14 cellular contexts compared by ENCODE assay signal in the genomic region with DNA sequence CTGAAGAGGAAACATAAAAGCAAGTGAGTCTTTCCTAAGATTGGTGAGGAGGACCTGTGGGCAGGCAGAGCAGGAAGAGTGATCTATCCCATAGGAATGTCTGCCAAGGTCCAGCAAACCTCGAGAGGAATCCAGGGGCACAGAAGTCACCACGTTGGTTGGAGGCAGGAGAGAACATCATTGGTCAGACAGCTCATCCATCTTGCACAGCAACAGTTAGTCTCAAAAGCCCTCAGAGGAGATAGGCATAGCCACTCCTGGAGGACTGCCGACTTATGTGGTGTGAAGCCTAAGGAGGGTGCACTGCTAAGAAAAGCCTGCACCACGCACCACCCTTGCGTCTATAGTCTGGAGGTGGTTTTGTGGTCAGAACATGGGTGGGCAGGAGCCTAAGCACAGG.
DNase-seq lines count a peak whose midpoint lies in the region; ATAC-seq and TF ChIP-seq lines count a peak whose summit lies in the region.
"Had no signal": no experiment of that assay in that cellular context is flagged by ENCODE, and none has a peak within 500 bp of the region (broad histone marks: within the 10 kb centered on the region; RNA-seq: fewer than 3 reads in every experiment).

No MANE protein-coding gene starts in this region.

- H3K9ac ChIP-seq in BLaER1 (no peak overlapping the region), MM.1S (ENCODE audit: low read length) (no peak overlapping the region)

- H3K27ac ChIP-seq in BLaER1 (no peak overlapping the region), MM.1S (ENCODE audit: low read length) (no peak overlapping the region)

- no peak overlapping the region for H3K4me3 ChIP-seq in BLaER1
- H3K4me3 ChIP-seq in cardiac fibroblast (replicated peaks in 1 of 2; ENCODE audit: low read depth in 2 of 2, low read length in 2 of 2), result no peak overlapping the region
- H3K4me3 ChIP-seq in MM.1S (ENCODE audit: low read length), result no peak overlapping the region

- DNase-seq in LoVo (ENCODE audit: low spot score) (peak; percentile 66), cardiac fibroblast (ENCODE audit: low read depth in 2 of 2) (peak; percentile 81 to 83), neural crest cell (ENCODE audit: low read depth, low spot score) (no peak), MM.1S (no peak)
- DNase-seq in activated CD4-positive, CD25-positive, alpha-beta regulatory T cell treated with anti-CD3 and anti-CD28 coated beads, Interleukin-2, amount 50 U/mL, for 72 hours, result no peak
- no peak for DNase-seq in stimulated activated CD4-positive, alpha-beta T cell treated with anti-CD3 and anti-CD28 coated beads, Interleukin-12 subunit alpha, Interleukin-12 subunit beta, amount 100 ng/mL, for 4 hours
- DNase-seq: activated CD8-positive, alpha-beta memory T cell treated with anti-CD3 and anti-CD28 coated beads, Interleukin-2, amount 50 U/mL, for 4 hours; erythroblast; left ventricle myocardium superior; NCI-H526 treated with DMSO at 0.1 percent for 48 hours; retina; T-helper 1 cell had no signal

- no peaks in the 10 kb centered on the region for H3K9me2 ChIP-seq in MM.1S (replicated peaks; ENCODE audit: insufficient read depth, low read length)

- peaks cover 62% of the 10 kb centered on the region for H3K4me1 Mint-ChIP-seq in neural crest cell

- H3K36me3 ChIP-seq in BLaER1, result no peaks in the 10 kb centered on the region
- H3K36me3 ChIP-seq in MM.1S (replicated peaks; ENCODE audit: insufficient read depth, low read length), result no peaks in the 10 kb centered on the region

- ATAC-seq in HG03175 (IDR thresholded peaks at IDR 0.05; ENCODE audit: unreplicated experiment), result no peak
- ATAC-seq: left ventricle myocardium superior had no signal

- no peaks in the 10 kb centered on the region for H3K27me3 ChIP-seq in BLaER1
- no peaks in the 10 kb centered on the region for H3K27me3 ChIP-seq in MM.1S (replicated peaks; ENCODE audit: insufficient read depth, low read length)

- H3K9me3 ChIP-seq in BLaER1 (peaks cover 8% of the 10 kb centered on the region; the same call in 1 of the 2 replicates), MM.1S (replicated peaks; ENCODE audit: insufficient read depth, low read length) (no peaks in the 10 kb centered on the region)

- no peaks in the 10 kb centered on the region; the same call in 1 of the 2 replicates for H3F3A ChIP-seq in MM.1S (ENCODE audit: insufficient read depth, low read length)

- no peak overlapping the region for H3K4me3 Mint-ChIP-seq in neural crest cell

- H3K4me2 ChIP-seq in BLaER1 (peak overlapping the region; percentile 25), MM.1S (ENCODE audit: low read depth, low read length) (no peak overlapping the region)

- H3K4me1 ChIP-seq in BLaER1 (peaks cover 30% of the 10 kb centered on the region), MM.1S (ENCODE audit: low read length) (peaks cover 2% of the 10 kb centered on the region)

- H3K9me3 Mint-ChIP-seq in neural crest cell, result peaks cover 9% of the 10 kb centered on the region

- no peaks in the 10 kb centered on the region for H3K79me2 ChIP-seq in MM.1S (ENCODE audit: low read length)

- no peak for TF ChIP-seq CTCF in cardiac fibroblast (IDR thresholded peaks at IDR 0.05; ENCODE audit: low read depth, low read length)
- TF ChIP-seq CTCF in neural crest cell (conservative IDR thresholded peaks at IDR 0.05), result no peak
- no peak for TF ChIP-seq CTCF in MM.1S (IDR thresholded peaks at IDR 0.05; ENCODE audit: low read length)

- peaks cover 5% of the 10 kb centered on the region for H3K36me3 Mint-ChIP-seq in neural crest cell (ENCODE audit: low read depth)

- no peaks in the 10 kb centered on the region for H3K27me3 Mint-ChIP-seq in neural crest cell (ENCODE audit: low read depth)

- H2AFZ ChIP-seq in MM.1S (ENCODE audit: low read length), result no peak overlapping the region

- peak overlapping the region; percentile 80 for H3K27ac Mint-ChIP-seq in neural crest cell (ENCODE audit: unreplicated experiment)

- no peaks in the 10 kb centered on the region for H4K20me1 ChIP-seq in BLaER1
- no peaks in the 10 kb centered on the region for H4K20me1 ChIP-seq in MM.1S (ENCODE audit: insufficient read depth, low read length)

Comparison
In these comparisons a context has a peak if more than half of its experiments do, and no peak if none do; other contexts are left out.
1. DNase-seq: peak in LoVo (single experiment) and cardiac fibroblast (2 of 2); none in neural crest cell (single experiment), MM.1S (single experiment), activated CD4-positive, CD25-positive, alpha-beta regulatory T cell treated with anti-CD3 and anti-CD28 coated beads, Interleukin-2, amount 50 U/mL, for 72 hours (single experiment) and stimulated activated CD4-positive, alpha-beta T cell treated with anti-CD3 and anti-CD28 coated beads, Interleukin-12 subunit alpha, Interleukin-12 subunit beta, amount 100 ng/mL, for 4 hours (single experiment).